Comparison of ENCODE assay signal across 9 cellular contexts in genomic region chr10:3757638-3758490, GRCh38. TPM values are rescaled to one million over a fixed set of nuclear protein-coding genes. Genes with fewer than 3 reads are reported as not detected.
DNase-seq lines count a peak whose midpoint lies in the region; ATAC-seq, FAIRE-seq and TF ChIP-seq lines count a peak whose summit lies in the region.
"Had no signal": no experiment of that assay in that cellular context is flagged by ENCODE, and none has a peak within 500 bp of the region (broad histone marks: within the 10 kb centered on the region; RNA-seq: fewer than 3 reads in every experiment).

No MANE protein-coding gene starts in this region.

- CTCF ChIA-PET in MCF 10A (lab: Yijun Ruan, JAX), result interaction anchor here (0.5 to 1.3 kb wide), 8 partner anchors 24 to 1057 kb away, joined by 3 to 6 read pairs (median 3); no protein-coding TSS in a partner anchor

- DNase-seq in MCF 10A (ENCODE audit: unreplicated experiment) (peak; percentile 91), breast epithelium (ENCODE audit: low spot score in 2 of 2) (no peak), mucosa of gallbladder (ENCODE audit: low spot score) (peak; percentile 8), germinal center (ENCODE audit: low spot score) (no peak), NCI-H774 (lab: John Stamatoyannopoulos, UW) (no peak), D721Med (ENCODE audit: insufficient read length, low spot score) (no peak)
- peak; percentile 66 for DNase-seq in activated T-cell treated with anti-CD3 and anti-CD28 coated beads, Interleukin-2, amount 50 U/mL, for 4 hours

- no peaks in the 10 kb centered on the region for H3K36me3 Mint-ChIP-seq in MCF 10A (ENCODE audit: insufficient read depth, unreplicated experiment)
- no peaks in the 10 kb centered on the region for H3K36me3 Mint-ChIP-seq in activated T-cell treated with anti-CD3 and anti-CD28 coated beads, Interleukin-2, amount 50 U/mL, for 4 hours (ENCODE audit: insufficient read depth)

- H3K4me3 ChIP-seq in breast epithelium, result no peak overlapping the region

- peak overlapping the region in 1 of 2 donors; percentile 52 for H3K27ac ChIP-seq in breast epithelium
- H3K27ac ChIP-seq: VCaP had no signal

- H3K9me3 Mint-ChIP-seq in MCF 10A (ENCODE audit: unreplicated experiment), result no peaks in the 10 kb centered on the region
- H3K9me3 Mint-ChIP-seq in activated T-cell treated with anti-CD3 and anti-CD28 coated beads, Interleukin-2, amount 50 U/mL, for 4 hours, result peaks cover 5% of the 10 kb centered on the region

- no peaks in the 10 kb centered on the region for H3K4me1 ChIP-seq in breast epithelium

- H3K4me1 Mint-ChIP-seq in MCF 10A (ENCODE audit: insufficient read depth, unreplicated experiment), result peaks cover 52% of the 10 kb centered on the region
- H3K4me1 Mint-ChIP-seq in activated T-cell treated with anti-CD3 and anti-CD28 coated beads, Interleukin-2, amount 50 U/mL, for 4 hours (ENCODE audit: low read depth), result peaks cover 75% of the 10 kb centered on the region

- intact Hi-C loops in MCF 10A (cut with micrococcal nuclease) (no loop called here), breast epithelium (cut with DNase I; ENCODE audit: low total_unique reads) (no loop called here)

- no peak for TF ChIP-seq POLR2A in breast epithelium (IDR thresholded peaks at IDR 0.05)

- POLR2A ChIA-PET in MCF 10A (lab: Yijun Ruan, JAX), result interaction anchor here (0.5 to 6.4 kb wide), 29 partner anchors 8 to 1626 kb away, joined by 3 to 117 read pairs (median 4); partner anchors contain the start of gene KLF6

- H3K36me3 ChIP-seq in breast epithelium, result no peaks in the 10 kb centered on the region

- H3K4me3 Mint-ChIP-seq in MCF 10A (ENCODE audit: unreplicated experiment), result peak overlapping the region; percentile 48
- H3K4me3 Mint-ChIP-seq in activated T-cell treated with anti-CD3 and anti-CD28 coated beads, Interleukin-2, amount 50 U/mL, for 4 hours, result peak overlapping the region; percentile 61

- peak overlapping the region; percentile 62 for H3K27ac Mint-ChIP-seq in MCF 10A (ENCODE audit: low read depth, unreplicated experiment)

- no peaks in the 10 kb centered on the region for H3K27me3 Mint-ChIP-seq in MCF 10A (ENCODE audit: insufficient read depth, unreplicated experiment)
- no peaks in the 10 kb centered on the region for H3K27me3 Mint-ChIP-seq in activated T-cell treated with anti-CD3 and anti-CD28 coated beads, Interleukin-2, amount 50 U/mL, for 4 hours (ENCODE audit: low read depth)

- TF ChIP-seq CTCF in MCF 10A (IDR thresholded peaks at IDR 0.05; ENCODE audit: unreplicated experiment) (no peak), breast epithelium (IDR thresholded peaks at IDR 0.05) (no peak), D721Med (IDR thresholded peaks at IDR 0.05; ENCODE audit: insufficient read depth, missing control alignments) (no peak)

- FAIRE-seq in D721Med (lab: Jason Lieb, UNC), result no peak

- no peaks in the 10 kb centered on the region for H3K9me3 ChIP-seq in breast epithelium

- peak; percentile 88 for ATAC-seq in HG03378 (IDR thresholded peaks at IDR 0.05; ENCODE audit: unreplicated experiment)
- ATAC-seq in activated T-cell treated with anti-CD3 and anti-CD28 coated beads, Interleukin-2, amount 50 U/mL, for 4 hours, result peak; percentile 83 to 84

- TSS peak; percentile 30 for BruUV-seq in MCF 10A (replicated peaks; lab: Mats Ljungman, UMichigan)

- no peaks in the 10 kb centered on the region for H3K27me3 ChIP-seq in breast epithelium

RNA-seq across cellular contexts. Expression of gene KLF6, which starts 27.1 kb away (rescaled TPM):
- total RNA-seq in MCF 10A (2022), result 253 and 282 TPM in 2 replicates
- 100 to 1,000 TPM; 132 to 347 (median 186) TPM for total RNA-seq in breast epithelium
- total RNA-seq in activated T-cell treated with anti-CD3 and anti-CD28 coated beads, Interleukin-2, amount 50 U/mL, for 4 hours, result 100 to 1,000 TPM; 188 to 247 (median 209) TPM
- total RNA-seq in mucosa of gallbladder, result 165 TPM

Comparison
In these comparisons a context has a peak if more than half of its experiments do, and no peak if none do; other contexts are left out.
1. DNase-seq: peak in MCF 10A (single experiment), activated T-cell treated with anti-CD3 and anti-CD28 coated beads, Interleukin-2, amount 50 U/mL, for 4 hours (single experiment) and mucosa of gallbladder (single experiment); none in breast epithelium (0 of 2), germinal center (single experiment), NCI-H774 (single experiment) and D721Med (single experiment).